In the genomic region with DNA sequence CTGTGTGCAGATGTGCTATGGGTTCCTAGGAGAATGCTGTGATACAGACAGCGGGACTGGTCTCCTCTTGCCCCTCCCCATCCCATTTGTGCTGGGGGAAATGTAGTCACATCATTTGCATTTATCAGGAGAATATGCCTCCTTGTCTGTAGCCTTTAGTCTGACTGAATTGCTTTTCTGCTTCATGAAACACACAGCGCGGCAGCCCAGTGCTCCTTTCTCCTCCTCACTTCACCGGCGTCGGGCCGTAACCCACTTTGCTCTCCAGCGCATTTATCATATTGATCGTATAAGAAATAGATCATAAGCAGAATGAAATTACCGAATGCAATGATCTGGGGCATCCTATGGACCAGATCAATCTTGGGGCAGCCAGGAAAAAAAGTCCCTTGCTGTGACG, we compare ENCODE assay signal across 22 cellular contexts.
"Had no signal": no experiment of that assay in that cellular context is flagged by ENCODE, and none has a peak within 500 bp of the region (broad histone marks: within the 10 kb centered on the region; RNA-seq: fewer than 3 reads in every experiment).

No MANE protein-coding gene starts in this region.

- H3K36me3 ChIP-seq: lower lobe of right lung, neutrophil, ovary, prostate gland, right atrium auricular region, spleen, thoracic aorta, upper lobe of right lung had no signal

- H3K4me3 ChIP-seq: lower lobe of right lung, ovary, prostate gland, right atrium auricular region, spleen, thoracic aorta, upper lobe of right lung had no signal

- H3K9me3 Mint-ChIP-seq: activated CD4-positive, alpha-beta T cell treated with anti-CD3 and anti-CD28 coated beads, Interleukin-2, amount 10 ng/mL, durations not matched to agents 7 days and 5 days; activated naive CD8-positive, alpha-beta T cell treated with anti-CD3 and anti-CD28 coated beads for 36 hours; activated T-helper 17 cell treated with anti-CD3 and anti-CD28 coated beads, Interleukin-2, amount 50 U/mL, for 72 hours; naive B cell had no signal

- H3K36me3 Mint-ChIP-seq: activated naive CD8-positive, alpha-beta T cell treated with anti-CD3 and anti-CD28 coated beads for 36 hours; naive B cell had no signal

- H3K27ac ChIP-seq: lower lobe of right lung, neutrophil, ovary, prostate gland, right atrium auricular region, spleen, thoracic aorta, upper lobe of right lung had no signal

- H3K4me3 Mint-ChIP-seq: activated CD4-positive, alpha-beta T cell treated with anti-CD3 and anti-CD28 coated beads, Interleukin-2, amount 10 ng/mL, durations not matched to agents 7 days and 5 days; activated CD8-positive, alpha-beta T cell treated with anti-CD3 and anti-CD28 coated beads, Interleukin-2, amount 10 ng/mL, durations not matched to agents 7 days and 5 days; activated naive CD8-positive, alpha-beta T cell treated with anti-CD3 and anti-CD28 coated beads for 36 hours; activated T-helper 17 cell treated with anti-CD3 and anti-CD28 coated beads, Interleukin-2, amount 50 U/mL, for 72 hours; naive B cell had no signal

- H3K4me1 Mint-ChIP-seq: activated CD4-positive, alpha-beta T cell treated with anti-CD3 and anti-CD28 coated beads, Interleukin-2, amount 10 ng/mL, durations not matched to agents 7 days and 5 days; activated naive CD8-positive, alpha-beta T cell treated with anti-CD3 and anti-CD28 coated beads for 36 hours; activated T-helper 17 cell treated with anti-CD3 and anti-CD28 coated beads, Interleukin-2, amount 50 U/mL, for 72 hours; naive B cell had no signal

- H3K27me3 ChIP-seq: ovary, right atrium auricular region, upper lobe of right lung had no signal

- H3K9me3 ChIP-seq: lower lobe of right lung, neutrophil, ovary, prostate gland, right atrium auricular region, spleen, thoracic aorta, upper lobe of right lung had no signal

- H3K27ac Mint-ChIP-seq: activated CD4-positive, alpha-beta T cell treated with anti-CD3 and anti-CD28 coated beads, Interleukin-2, amount 10 ng/mL, durations not matched to agents 7 days and 5 days; activated CD8-positive, alpha-beta T cell treated with anti-CD3 and anti-CD28 coated beads, Interleukin-2, amount 10 ng/mL, durations not matched to agents 7 days and 5 days; activated naive CD8-positive, alpha-beta T cell treated with anti-CD3 and anti-CD28 coated beads for 36 hours; activated T-helper 17 cell treated with anti-CD3 and anti-CD28 coated beads, Interleukin-2, amount 50 U/mL, for 72 hours had no signal

- DNase-seq: activated CD4-positive, alpha-beta T cell treated with anti-CD3 and anti-CD28 coated beads, Interleukin-2, amount 10 ng/mL, durations not matched to agents 7 days and 5 days; activated CD8-positive, alpha-beta T cell treated with anti-CD3 and anti-CD28 coated beads, Interleukin-2, amount 10 ng/mL, durations not matched to agents 7 days and 5 days; activated naive CD4-positive, alpha-beta T cell; activated naive CD8-positive, alpha-beta T cell treated with anti-CD3 and anti-CD28 coated beads for 36 hours; activated T-cell treated with anti-CD3 and anti-CD28 coated beads, Interleukin-2, amount 50 U/mL, for 1 hour; cerebellar nuclear complex; cortex of kidney; erythroblast; foreskin fibroblast; lower lobe of right lung; naive B cell; ovary; spleen; stimulated activated CD4-positive, alpha-beta T cell treated with anti-CD3 and anti-CD28 coated beads, Interleukin-4, amount 100 ng/mL, for 1 hour; stimulated activated naive CD4-positive, alpha-beta T cell; T-helper 2 cell; upper lobe of right lung had no signal

- H3K4me1 ChIP-seq: lower lobe of right lung, prostate gland, spleen, upper lobe of right lung had no signal
